In the genomic region with DNA sequence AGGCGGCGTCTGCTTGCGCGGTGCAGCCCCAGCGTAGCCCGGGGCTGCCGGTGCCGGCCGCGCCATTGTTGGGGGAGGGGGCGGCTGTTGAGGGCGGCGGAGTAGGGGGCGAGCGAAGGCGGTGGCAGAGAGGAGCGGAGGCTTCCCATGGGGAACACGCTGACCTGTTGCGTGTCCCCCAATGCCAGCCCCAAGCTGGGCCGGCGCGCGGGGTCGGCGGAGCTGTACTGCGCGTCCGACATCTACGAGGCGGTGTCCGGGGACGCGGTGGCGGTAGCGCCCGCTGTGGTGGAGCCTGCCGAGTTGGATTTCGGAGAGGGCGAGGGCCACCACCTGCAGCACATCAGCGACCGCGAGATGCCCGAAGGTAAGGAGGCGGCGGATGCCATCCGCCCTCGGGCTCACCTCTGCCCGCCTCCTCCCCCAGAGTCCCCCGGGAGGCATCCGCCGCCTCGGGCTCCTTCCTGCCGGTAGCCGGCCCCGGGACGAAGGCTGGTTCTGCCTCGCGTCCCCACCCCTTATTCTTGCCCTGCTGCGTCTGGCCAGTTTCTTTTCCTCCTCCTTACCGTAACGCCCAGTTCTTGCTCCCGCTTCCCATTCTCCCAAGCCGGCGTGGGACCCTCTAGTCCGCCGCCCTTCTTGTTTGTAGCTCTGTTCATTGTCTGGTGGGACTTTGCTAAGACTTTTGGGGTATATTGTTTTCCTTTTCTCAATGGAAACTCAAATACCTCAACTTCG, we compare ENCODE assay signal across 8 cellular contexts. TPM values are rescaled to one million over a fixed set of nuclear protein-coding genes. Genes with fewer than 3 reads are reported as not detected.
DNase-seq lines count a peak whose midpoint lies in the region; ATAC-seq and TF ChIP-seq lines count a peak whose summit lies in the region.

No MANE protein-coding gene starts in this region.

- no peak for TF ChIP-seq POLR2A in body of pancreas (IDR thresholded peaks at IDR 0.05)

- POLR2A ChIA-PET in CD4-positive, alpha-beta memory T cell (lab: Charles Lee; ENCODE audit: partially characterized antibody) = interaction anchor here (0.6 to 2.4 kb wide), 20 partner anchors 9 to 1627 kb away, joined by 3 to 52 read pairs (median 4); partner anchors contain the start of genes CREB1, FASTKD2, FZD5 and IDH1

- TF ChIP-seq CTCF in body of pancreas (IDR thresholded peaks at IDR 0.05) = no peak

- DNase-seq in CD4-positive, alpha-beta memory T cell = peak in 4 of 5 donors; percentile 47 to 59 (median 56)
- peak; percentile 54 to 65 (median 58) for DNase-seq in body of pancreas
- DNase-seq in immature natural killer cell = no peak
- DNase-seq in stimulated activated CD4-positive, alpha-beta T cell treated with anti-CD3 and anti-CD28 coated beads, Interleukin-15, amount 100 ng/mL, for 1 hour (ENCODE audit: low read depth in 1 of 2, low spot score in 1 of 2) = peak; percentile 12 to 30
- no peak for DNase-seq in globus pallidus (ENCODE audit: low spot score)

- peaks cover 20% of the 10 kb centered on the region for H3K4me1 ChIP-seq in CD4-positive, alpha-beta memory T cell (ENCODE audit: insufficient read depth, low read length)
- peaks cover 21% of the 10 kb centered on the region for H3K4me1 ChIP-seq in body of pancreas

- no peaks in the 10 kb centered on the region for H3K27me3 ChIP-seq in CD4-positive, alpha-beta memory T cell (ENCODE audit: insufficient read depth, low read length)
- H3K27me3 ChIP-seq in body of pancreas = no peaks in the 10 kb centered on the region

- peak overlapping the region; percentile 73 for H3K27ac ChIP-seq in CD4-positive, alpha-beta memory T cell (ENCODE audit: low read depth, low read length)
- H3K27ac ChIP-seq in body of pancreas = peak overlapping the region; percentile 80 to 93 (median 90)

- H3K36me3 Mint-ChIP-seq in CD4-positive, alpha-beta memory T cell = peaks cover 3 to 11% of the 10 kb centered on the region in 2 donors
- peaks cover 3% of the 10 kb centered on the region for H3K36me3 Mint-ChIP-seq in T-helper 1 cell treated with Interleukin-12 subunit alpha and Interleukin-12 subunit beta and Interleukin-4 antibody, amounts not matched to agents 30 μg/mL and 1 μg/mL, for 36 hours (ENCODE audit: low read depth)
- peaks cover 0 to 4% (median 0%) of the 10 kb centered on the region in 3 donors for H3K36me3 Mint-ChIP-seq in immature natural killer cell

- peak overlapping the region; percentile 90 to 98 (median 96) for H3K4me3 Mint-ChIP-seq in CD4-positive, alpha-beta memory T cell
- peak overlapping the region; percentile 96 for H3K4me3 Mint-ChIP-seq in T-helper 1 cell treated with Interleukin-12 subunit alpha and Interleukin-12 subunit beta and Interleukin-4 antibody, amounts not matched to agents 30 μg/mL and 1 μg/mL, for 36 hours
- H3K4me3 Mint-ChIP-seq in immature natural killer cell = peak overlapping the region; percentile 91 to 99 (median 97)

- peak overlapping the region; percentile 61 to 83 for H3K4me3 ChIP-seq in CD4-positive, alpha-beta memory T cell (ENCODE audit: low read length in 2 of 2)
- peak overlapping the region; percentile 50 to 69 for H3K4me3 ChIP-seq in body of pancreas

- CTCF ChIA-PET in CD4-positive, alpha-beta memory T cell (lab: Charles Lee; ENCODE audit: partially characterized antibody) = interaction anchor here (1.0 to 4.0 kb wide), 5 partner anchors 15 to 201 kb away, joined by 3 to 34 read pairs (median 4); partner anchors contain the start of gene METTL21A

- no peaks in the 10 kb centered on the region for H3K9me3 ChIP-seq in CD4-positive, alpha-beta memory T cell (ENCODE audit: control insufficient read depth in 1 of 2, low read length in 2 of 2)
- no peaks in the 10 kb centered on the region for H3K9me3 ChIP-seq in body of pancreas

- 0% methylated on average over 29 to 67 of the region's 67 CpGs for WGBS in body of pancreas, 2 donors

- H3K4me1 Mint-ChIP-seq in CD4-positive, alpha-beta memory T cell = peaks cover 14 to 37% (median 21%) of the 10 kb centered on the region in 4 donors
- H3K4me1 Mint-ChIP-seq in T-helper 1 cell treated with Interleukin-12 subunit alpha and Interleukin-12 subunit beta and Interleukin-4 antibody, amounts not matched to agents 30 μg/mL and 1 μg/mL, for 36 hours (ENCODE audit: low read depth) = peaks cover 11% of the 10 kb centered on the region
- peaks cover 20 to 29% of the 10 kb centered on the region in 2 donors for H3K4me1 Mint-ChIP-seq in immature natural killer cell

- intact Hi-C loops in CD4-positive, alpha-beta memory T cell (cut with micrococcal nuclease) = loop anchor here (1.0 to 10.0 kb wide), 10 partner anchors 57 to 1627 kb away; partner anchors contain the start of genes CREB1, EEF1B2, FASTKD2 and FZD5
- intact Hi-C loops in body of pancreas (cut with DNase I) = no loop called here

- H3K9me3 Mint-ChIP-seq in CD4-positive, alpha-beta memory T cell = peaks cover 0 to 4% (median 0%) of the 10 kb centered on the region in 8 donors
- H3K9me3 Mint-ChIP-seq in T-helper 1 cell treated with Interleukin-12 subunit alpha and Interleukin-12 subunit beta and Interleukin-4 antibody, amounts not matched to agents 30 μg/mL and 1 μg/mL, for 36 hours = no peaks in the 10 kb centered on the region
- no peaks in the 10 kb centered on the region for H3K9me3 Mint-ChIP-seq in immature natural killer cell

- ATAC-seq in GM19455 (IDR thresholded peaks at IDR 0.05; ENCODE audit: unreplicated experiment) (peak; percentile 22), HG03521 (IDR thresholded peaks at IDR 0.05; ENCODE audit: unreplicated experiment) (peak; percentile 19), body of pancreas (peak; percentile 23)

- H3K27me3 Mint-ChIP-seq in CD4-positive, alpha-beta memory T cell = peaks cover 0 to 1% of the 10 kb centered on the region in 2 donors
- H3K27me3 Mint-ChIP-seq in T-helper 1 cell treated with Interleukin-12 subunit alpha and Interleukin-12 subunit beta and Interleukin-4 antibody, amounts not matched to agents 30 μg/mL and 1 μg/mL, for 36 hours (ENCODE audit: low read depth) = no peaks in the 10 kb centered on the region
- peaks cover 3 to 17% (median 12%) of the 10 kb centered on the region in 3 donors for H3K27me3 Mint-ChIP-seq in immature natural killer cell (ENCODE audit: low read depth in 3 of 3)

- peak overlapping the region; percentile 86 to 96 (median 94) for H3K27ac Mint-ChIP-seq in CD4-positive, alpha-beta memory T cell
- H3K27ac Mint-ChIP-seq in T-helper 1 cell treated with Interleukin-12 subunit alpha and Interleukin-12 subunit beta and Interleukin-4 antibody, amounts not matched to agents 30 μg/mL and 1 μg/mL, for 36 hours = peak overlapping the region; percentile 81
- H3K27ac Mint-ChIP-seq in immature natural killer cell = peak overlapping the region; percentile 76 to 97 (median 90)

- H3K36me3 ChIP-seq in CD4-positive, alpha-beta memory T cell (ENCODE audit: insufficient read depth, low read length) = no peaks in the 10 kb centered on the region
- H3K36me3 ChIP-seq in body of pancreas (replicated peaks in 1 of 2; ENCODE audit: insufficient read depth in 1 of 2, low read depth in 2 of 2) = no peaks in the 10 kb centered on the region

RNA-seq across cellular contexts. Expression of gene CCNYL1, which starts 0.5 kb away (rescaled TPM):
- total RNA-seq in CD4-positive, alpha-beta memory T cell = 10 to 100 TPM in 1 of 2 experiments, 1 to 10 TPM in 1; 9.7 to 10.5 TPM
- polyA plus RNA-seq in CD4-positive, alpha-beta memory T cell = 1 to 10 TPM in 1 of 2 donors, under 1 TPM in 1; 1.00 to 2.3 TPM
- total RNA-seq in body of pancreas = 10 to 100 TPM; 14.5 to 14.8 TPM
- 1 to 10 TPM in 2 of 3 donors, under 1 TPM in 1; 0.32 to 1.6 (median 1.3) TPM for polyA plus RNA-seq in immature natural killer cell

RNA-seq across cellular contexts. Expression of gene FZD5, which starts 57.8 kb away (rescaled TPM):
- total RNA-seq in CD4-positive, alpha-beta memory T cell = under 1 TPM; 0.33 to 0.38 TPM
- under 1 TPM in 1 of 2 donors, not detected in 1; 0.04 TPM for polyA plus RNA-seq in CD4-positive, alpha-beta memory T cell
- 10 to 100 TPM; 26.7 to 27.5 TPM for total RNA-seq in body of pancreas
- under 1 TPM in 2 of 3 donors, not detected in 1; 0.13 to 0.43 TPM for polyA plus RNA-seq in immature natural killer cell

Comparison
In these comparisons a context has a peak if more than half of its experiments do, and no peak if none do; other contexts are left out.
1. DNase-seq: peak in CD4-positive, alpha-beta memory T cell (4 of 5), body of pancreas (4 of 4) and stimulated activated CD4-positive, alpha-beta T cell treated with anti-CD3 and anti-CD28 coated beads, Interleukin-15, amount 100 ng/mL, for 1 hour (2 of 2); none in immature natural killer cell (0 of 3) and globus pallidus (single experiment).
2. RNA of gene FZD5, which starts 57.8 kb away (total RNA-seq): 26.7 to 27.5 TPM in body of pancreas; 0.33 to 0.38 TPM in CD4-positive, alpha-beta memory T cell; every median in the first group is over 10 times any median in the second.
3. Peak in every context shown above with its lines, with median percentiles within 50 percentile points of each other: H3K27ac Mint-ChIP-seq, H3K4me3 Mint-ChIP-seq and ATAC-seq.